Comparison of ENCODE assay signal across 1 cellular context in the genomic region with DNA sequence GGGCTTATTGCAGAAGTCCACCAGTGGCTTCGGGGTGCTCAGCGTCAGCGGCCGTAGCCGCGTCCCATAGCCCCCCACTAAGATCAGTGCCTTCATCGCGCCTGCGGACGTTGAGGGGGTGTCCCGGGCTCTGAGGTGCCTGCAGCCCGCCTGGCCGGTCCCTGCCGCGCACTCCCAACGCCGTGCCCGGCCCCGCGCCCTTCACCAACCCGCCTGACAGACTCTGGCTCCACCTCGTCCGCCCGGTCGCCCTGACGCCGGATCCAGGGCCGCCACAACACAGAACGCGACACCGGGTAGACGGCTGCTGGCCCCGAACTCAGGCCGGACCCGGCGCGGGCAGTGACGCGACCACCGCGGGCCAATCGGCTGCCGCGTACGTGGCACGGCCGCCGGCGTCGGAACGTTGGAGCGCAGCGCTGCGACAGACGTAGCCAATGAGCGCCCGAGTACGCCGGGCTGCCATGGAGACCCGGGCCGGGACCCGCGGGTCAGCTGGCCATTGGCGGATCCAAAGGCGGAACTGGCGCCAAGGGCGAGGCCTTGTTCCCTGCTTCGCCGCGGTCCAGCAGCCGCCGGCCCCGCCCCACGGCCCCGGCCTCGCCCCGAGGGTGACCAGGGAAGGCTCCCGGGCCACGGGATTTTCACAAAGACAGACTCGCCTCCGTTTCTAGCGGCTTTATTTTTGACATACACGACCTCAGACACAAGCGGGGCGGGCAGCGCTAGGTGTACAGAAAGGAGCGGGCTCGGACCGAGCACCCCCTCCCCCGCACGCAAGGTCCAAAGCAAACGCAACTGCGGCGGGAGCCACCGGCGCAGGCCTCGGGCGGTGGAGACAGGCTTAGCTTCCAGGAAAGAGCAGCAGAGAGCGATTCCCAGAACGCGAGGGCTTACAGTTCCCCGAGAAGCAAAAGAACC.
TF ChIP-seq lines count a peak whose summit lies in the region.

TSS of gene GMPPB (minus strand) at position 321 of the 921 bp plus-strand sequence. CDS start at position 96, 225 bp downstream.

TF ChIP-seq in K562, 482 proteins besides CTCF, POLR2A, EP300 and RAD21 (continued from another document and continues in another):
- TF ChIP-seq KDM1A (IDR thresholded peaks at IDR 0.05) (no peak), ZNF239 (CRISPR knock-in tag; IDR thresholded peaks at IDR 0.05) (no peak), NFRKB (IDR thresholded peaks at IDR 0.05; ENCODE audit: low read depth) (no peak), TCFL5 (CRISPR knock-in tag; conservative IDR thresholded peaks at IDR 0.05) (no peak), NR4A1 (CRISPR knock-in tag; IDR thresholded peaks at IDR 0.05) (no peak), NR4A1 (tag; IDR thresholded peaks at IDR 0.05) (no peak), ZSCAN32 (CRISPR knock-in tag; IDR thresholded peaks at IDR 0.05) (no peak), ZC3H8 (IDR thresholded peaks at IDR 0.05) (no peak), SIN3A (IDR thresholded peaks at IDR 0.05; ENCODE audit: borderline replicate concordance in 2 of 2, control insufficient read depth in 1 of 2, low read depth in 2 of 2, low read length in 2 of 2) (peak; percentile 43 to 55; a peak in 1 of 4 replicates), ZBTB2 (IDR thresholded peaks at IDR 0.05) (peak; percentile 94), HINFP (tag; conservative IDR thresholded peaks at IDR 0.05; ENCODE audit: low read depth) (peak; percentile 93), TGIF2 (CRISPR knock-in tag; IDR thresholded peaks at IDR 0.05) (no peak), TBP (optimal IDR thresholded peaks at IDR 0.05; ENCODE audit: low read depth, low read length) (peak; percentile 6), ZNF280A (IDR thresholded peaks at IDR 0.05; ENCODE audit: low read depth, partially characterized antibody) (no peak), CTCFL (IDR thresholded peaks at IDR 0.05; ENCODE audit: borderline replicate concordance, insufficient read depth, low read depth, low read length, poor library complexity, severe bottlenecking) (no peak), CREBBP (IDR thresholded peaks at IDR 0.05; ENCODE audit: low read depth, low read length) (no peak), TAL1 (IDR thresholded peaks at IDR 0.05) (no peak), BHLHE40 (IDR thresholded peaks at IDR 0.05; ENCODE audit: low read length) (no peak), RBM25 (IDR thresholded peaks at IDR 0.05; ENCODE audit: low read depth, low read length, severe bottlenecking) (peak; percentile 96), FOXP4 (CRISPR knock-in tag; IDR thresholded peaks at IDR 0.05; ENCODE audit: borderline replicate concordance) (no peak; the same call in 1 of the 2 replicates), ZNF584 (CRISPR knock-in tag; IDR thresholded peaks at IDR 0.05; ENCODE audit: low read depth) (no peak), SMARCC2 (IDR thresholded peaks at IDR 0.05; ENCODE audit: low read depth) (no peak), ZNF444 (CRISPR knock-in tag; IDR thresholded peaks at IDR 0.05) (no peak), ZNF75A (CRISPR knock-in tag; IDR thresholded peaks at IDR 0.05) (no peak), NCOA2 (IDR thresholded peaks at IDR 0.05; ENCODE audit: partially characterized antibody in 2 of 2) (no peak), DIDO1 (tag; IDR thresholded peaks at IDR 0.05; ENCODE audit: low read depth) (no peak), RCOR1 (IDR thresholded peaks at IDR 0.05; ENCODE audit: borderline replicate concordance in 1 of 2, low read depth in 2 of 2, low read length in 2 of 2) (0 out of 4 replicates have a peak, but pooled peaks of 1 of the 2 experiments have one; percentile 2), ZNF384 (IDR thresholded peaks at IDR 0.05; ENCODE audit: low read depth, low read length) (no peak), MIER1 (IDR thresholded peaks at IDR 0.05; ENCODE audit: low read depth) (no peak), ZNF445 (CRISPR knock-in tag; IDR thresholded peaks at IDR 0.05; ENCODE audit: low read depth) (no peak), ZNF174 (CRISPR knock-in tag; IDR thresholded peaks at IDR 0.05) (no peak), TFAM (CRISPR knock-in tag; conservative IDR thresholded peaks at IDR 0.05) (no peak), ZNF740 (CRISPR knock-in tag; IDR thresholded peaks at IDR 0.05) (no peak; the same call in 1 of the 2 replicates), ZNF740 (tag; IDR thresholded peaks at IDR 0.05) (no peak), CEBPB (tag; IDR thresholded peaks at IDR 0.05) (no peak), E2F4 (CRISPR knock-in tag; IDR thresholded peaks at IDR 0.05; ENCODE audit: low read depth) (no peak; the same call in 1 of the 2 replicates), ZNF830 (CRISPR knock-in tag; IDR thresholded peaks at IDR 0.05) (no peak), ZNF766 (CRISPR knock-in tag; conservative IDR thresholded peaks at IDR 0.05) (no peak), HMGN3 (IDR thresholded peaks at IDR 0.05; ENCODE audit: borderline replicate concordance, extremely low read depth, insufficient read length, low read depth, low read length) (no peak), RHOXF2B (CRISPR knock-in tag; conservative IDR thresholded peaks at IDR 0.05) (no peak), MAFK (IDR thresholded peaks at IDR 0.05; ENCODE audit: low read length) (no peak), CXXC5 (CRISPR knock-in tag; IDR thresholded peaks at IDR 0.05) (peak; percentile 93), MBD2 (IDR thresholded peaks at IDR 0.05; ENCODE audit: borderline replicate concordance, low read depth) (peak; percentile 31; the same call in 1 of the 2 replicates), NR2C2 (CRISPR knock-in tag; IDR thresholded peaks at IDR 0.05) (no peak), NR2C2 (tag; IDR thresholded peaks at IDR 0.05) (peak; percentile 56; the same call in 1 of the 2 replicates), MYC (IDR thresholded peaks at IDR 0.05; ENCODE audit: low read depth, low read length) (no peak; the same call in none of the 2 replicates), MYC (CRISPR knock-in tag; IDR thresholded peaks at IDR 0.05; ENCODE audit: borderline replicate concordance, low read depth) (no peak), SLC30A9 (CRISPR knock-in tag; IDR thresholded peaks at IDR 0.05) (no peak), ETS2 (tag; IDR thresholded peaks at IDR 0.05; ENCODE audit: borderline replicate concordance, poor library complexity, severe bottlenecking) (no peak), CBX5 (IDR thresholded peaks at IDR 0.05; ENCODE audit: borderline replicate concordance, low read depth) (no peak), LCOR (CRISPR knock-in tag; IDR thresholded peaks at IDR 0.05) (peak; percentile 28; the same call in 1 of the 2 replicates), IFI16 (CRISPR knock-in tag; IDR thresholded peaks at IDR 0.05) (no peak), CBX2 (IDR thresholded peaks at IDR 0.05; ENCODE audit: insufficient read depth, low read length, poor library complexity, severe bottlenecking) (no peak)
- TF ChIP-seq, protein P1, sequence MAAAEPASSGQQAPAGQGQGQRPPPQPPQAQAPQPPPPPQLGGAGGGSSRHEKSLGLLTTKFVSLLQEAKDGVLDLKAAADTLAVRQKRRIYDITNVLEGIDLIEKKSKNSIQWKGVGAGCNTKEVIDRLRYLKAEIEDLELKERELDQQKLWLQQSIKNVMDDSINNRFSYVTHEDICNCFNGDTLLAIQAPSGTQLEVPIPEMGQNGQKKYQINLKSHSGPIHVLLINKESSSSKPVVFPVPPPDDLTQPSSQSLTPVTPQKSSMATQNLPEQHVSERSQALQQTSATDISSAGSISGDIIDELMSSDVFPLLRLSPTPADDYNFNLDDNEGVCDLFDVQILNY (CRISPR knock-in tag; IDR thresholded peaks at IDR 0.05) = no peak
